In the genomic region with DNA sequence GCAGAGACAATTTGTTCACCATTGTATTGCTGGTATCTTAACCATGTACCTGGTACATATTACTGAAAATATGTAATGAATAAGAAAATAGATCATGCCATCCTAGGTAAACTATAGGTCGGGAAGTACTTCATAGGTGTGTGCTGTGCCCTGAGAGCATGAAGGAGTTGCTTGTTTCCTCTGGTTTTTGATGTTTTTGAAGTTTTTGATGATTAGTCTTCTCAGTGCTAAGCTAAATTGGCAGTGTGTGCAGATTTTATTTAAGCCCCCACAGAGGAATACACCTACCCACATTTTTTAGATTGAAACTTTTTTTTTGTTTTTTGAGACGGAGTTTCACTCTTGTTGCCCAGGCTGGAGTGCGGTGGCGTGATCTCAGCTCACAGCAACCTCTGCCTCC, we compare ENCODE assay signal across 19 cellular contexts. TPM values are rescaled to one million over a fixed set of nuclear protein-coding genes. Genes with fewer than 3 reads are reported as not detected.
A peak's percentile ranks its signal among the peaks of the same experiment; 100 is the strongest.
DNase-seq lines count a peak whose midpoint lies in the region; ATAC-seq lines count a peak whose summit lies in the region.
"Had no signal": no experiment of that assay in that cellular context is flagged by ENCODE, and none has a peak within 500 bp of the region (broad histone marks: within the 10 kb centered on the region; RNA-seq: fewer than 3 reads in every experiment).

No MANE protein-coding gene starts in this region.

- in situ Hi-C loops in HAP-1 (cut with MboI; ENCODE audit: low sequenced_read_pairs): no loop called here

- POLR2A ChIA-PET in naive thymus-derived CD4-positive, alpha-beta T cell (lab: Charles Lee): interaction anchor here (1.2 kb wide), 1 partner anchor 19 kb away, joined by 3 read pairs; no protein-coding TSS in a partner anchor

- no peak for ATAC-seq in stimulated activated naive CD8-positive, alpha-beta T cell treated with anti-CD3 and anti-CD28 coated beads, Interleukin-15, amount 100 ng/mL, for 72 hours
- ATAC-seq in stimulated activated naive CD8-positive, alpha-beta T cell treated with anti-CD3 and anti-CD28 coated beads, Interleukin-15, Interleukin-2, amounts not matched to agents 100 U/mL and 50 U/mL, for 24 hours: no peak
- ATAC-seq in naive thymus-derived CD4-positive, alpha-beta T cell: no peak
- ATAC-seq in stimulated activated memory B cell treated with anti-CD40 and anti-IgM and Interleukin-4, amounts not matched to agents 10 μg/mL and 1 μg/mL and 100 μg/mL, for 72 hours: no peak
- no peak for ATAC-seq in HG02938 (IDR thresholded peaks at IDR 0.05; ENCODE audit: unreplicated experiment)
- ATAC-seq in HG02852 (IDR thresholded peaks at IDR 0.05; ENCODE audit: unreplicated experiment): no peak
- ATAC-seq: K562 had no signal

- no peaks in the 10 kb centered on the region for H3K9me3 ChIP-seq in naive thymus-derived CD4-positive, alpha-beta T cell (ENCODE audit: control insufficient read depth in 2 of 3, low read length in 3 of 3)
- H3K9me3 ChIP-seq in HAP-1: no peaks in the 10 kb centered on the region
- H3K9me3 ChIP-seq: BE2C had no signal

- CTCF ChIA-PET in naive thymus-derived CD4-positive, alpha-beta T cell (lab: Charles Lee): no interaction called here

- H3K4me1 Mint-ChIP-seq in stimulated activated naive CD8-positive, alpha-beta T cell treated with anti-CD3 and anti-CD28 coated beads, Interleukin-15, amount 100 ng/mL, for 72 hours: peaks cover 41% of the 10 kb centered on the region
- H3K4me1 Mint-ChIP-seq in activated naive CD8-positive, alpha-beta T cell (ENCODE audit: low read depth): peaks cover 58% of the 10 kb centered on the region
- H3K4me1 Mint-ChIP-seq in naive thymus-derived CD4-positive, alpha-beta T cell: peaks cover 10 to 78% (median 62%) of the 10 kb centered on the region in 7 donors
- H3K4me1 Mint-ChIP-seq in stimulated activated memory B cell treated with anti-CD40 and anti-IgM and Interleukin-4, amounts not matched to agents 10 μg/mL and 1 μg/mL and 100 μg/mL, for 72 hours: peaks cover 46% of the 10 kb centered on the region

- no peaks in the 10 kb centered on the region for H3K36me3 ChIP-seq in naive thymus-derived CD4-positive, alpha-beta T cell (ENCODE audit: control insufficient read depth in 2 of 3, insufficient read depth in 3 of 3, low read length in 3 of 3)
- no peaks in the 10 kb centered on the region for H3K36me3 ChIP-seq in HAP-1 (replicated peaks)
- H3K36me3 ChIP-seq: BE2C had no signal

- H3K4me3 Mint-ChIP-seq in stimulated activated naive CD8-positive, alpha-beta T cell treated with anti-CD3 and anti-CD28 coated beads, Interleukin-15, amount 100 ng/mL, for 72 hours: peak overlapping the region; percentile 27 to 36
- H3K4me3 Mint-ChIP-seq in activated naive CD8-positive, alpha-beta T cell: peak overlapping the region; percentile 33
- peak overlapping the region in 5 of 10 donors; percentile 4 to 53 (median 41) for H3K4me3 Mint-ChIP-seq in naive thymus-derived CD4-positive, alpha-beta T cell
- H3K4me3 Mint-ChIP-seq in stimulated activated memory B cell treated with anti-CD40 and anti-IgM and Interleukin-4, amounts not matched to agents 10 μg/mL and 1 μg/mL and 100 μg/mL, for 72 hours: no peak overlapping the region
- H3K4me3 Mint-ChIP-seq: CD4-positive, CD25-positive, alpha-beta regulatory T cell had no signal

- no peaks in the 10 kb centered on the region for H3K36me3 Mint-ChIP-seq in activated naive CD8-positive, alpha-beta T cell
- H3K36me3 Mint-ChIP-seq in naive thymus-derived CD4-positive, alpha-beta T cell: peaks cover 0 to 8% (median 5%) of the 10 kb centered on the region in 5 donors
- H3K36me3 Mint-ChIP-seq in stimulated activated memory B cell treated with anti-CD40 and anti-IgM and Interleukin-4, amounts not matched to agents 10 μg/mL and 1 μg/mL and 100 μg/mL, for 72 hours: no peaks in the 10 kb centered on the region

- no peak overlapping the region for H3K4me3 ChIP-seq in naive thymus-derived CD4-positive, alpha-beta T cell (ENCODE audit: low read length)
- H3K4me3 ChIP-seq in HAP-1: no peak overlapping the region
- H3K4me3 ChIP-seq: K562 had no signal

- peaks cover 0 to 9% of the 10 kb centered on the region in 2 donors for H3K4me1 ChIP-seq in naive thymus-derived CD4-positive, alpha-beta T cell (ENCODE audit: control insufficient read depth in 2 of 2, insufficient read depth in 2 of 2, low read length in 2 of 2)
- H3K4me1 ChIP-seq in HAP-1: no peaks in the 10 kb centered on the region
- H3K4me1 ChIP-seq: BE2C had no signal

- H3K27me3 ChIP-seq in naive thymus-derived CD4-positive, alpha-beta T cell (ENCODE audit: control insufficient read depth in 2 of 2, insufficient read depth in 2 of 2, low read length in 2 of 2): no peaks in the 10 kb centered on the region
- no peaks in the 10 kb centered on the region for H3K27me3 ChIP-seq in HAP-1 (ENCODE audit: low read depth)
- H3K27me3 ChIP-seq: BE2C had no signal

- DNase-seq in stimulated activated naive CD8-positive, alpha-beta T cell treated with anti-CD3 and anti-CD28 coated beads, Interleukin-15, amount 100 ng/mL, for 72 hours: no peak
- no peak for DNase-seq in stimulated activated naive CD8-positive, alpha-beta T cell treated with anti-CD3 and anti-CD28 coated beads, Interleukin-15, Interleukin-2, amounts not matched to agents 100 U/mL and 50 U/mL, for 24 hours
- no peak for DNase-seq in naive thymus-derived CD4-positive, alpha-beta T cell
- DNase-seq in HAP-1 (ENCODE audit: low spot score in 2 of 2): no peak
- DNase-seq: BE2C; C1 segment of cervical spinal cord; Calu3; CD4-positive, CD25-positive, alpha-beta regulatory T cell; DMS79 treated with DMSO at 0.1 percent for 48 hours; GF-D8; GOT3; H7; IMR-90 had no signal

- peak overlapping the region in 1 of 2 donors; percentile 63 for H3K27ac Mint-ChIP-seq in stimulated activated naive CD8-positive, alpha-beta T cell treated with anti-CD3 and anti-CD28 coated beads, Interleukin-15, amount 100 ng/mL, for 72 hours
- H3K27ac Mint-ChIP-seq in activated naive CD8-positive, alpha-beta T cell: peak overlapping the region; percentile 7
- H3K27ac Mint-ChIP-seq in naive thymus-derived CD4-positive, alpha-beta T cell: peak overlapping the region in 5 of 9 donors; percentile 18 to 72 (median 36)
- peak overlapping the region; percentile 1 for H3K27ac Mint-ChIP-seq in stimulated activated memory B cell treated with anti-CD40 and anti-IgM and Interleukin-4, amounts not matched to agents 10 μg/mL and 1 μg/mL and 100 μg/mL, for 72 hours

- H3K27me3 Mint-ChIP-seq in stimulated activated naive CD8-positive, alpha-beta T cell treated with anti-CD3 and anti-CD28 coated beads, Interleukin-15, amount 100 ng/mL, for 72 hours: no peaks in the 10 kb centered on the region
- H3K27me3 Mint-ChIP-seq in activated naive CD8-positive, alpha-beta T cell: no peaks in the 10 kb centered on the region
- no peaks in the 10 kb centered on the region for H3K27me3 Mint-ChIP-seq in naive thymus-derived CD4-positive, alpha-beta T cell
- H3K27me3 Mint-ChIP-seq in stimulated activated memory B cell treated with anti-CD40 and anti-IgM and Interleukin-4, amounts not matched to agents 10 μg/mL and 1 μg/mL and 100 μg/mL, for 72 hours: no peaks in the 10 kb centered on the region
- H3K27me3 Mint-ChIP-seq: CD4-positive, CD25-positive, alpha-beta regulatory T cell had no signal

- H3K27ac ChIP-seq in naive thymus-derived CD4-positive, alpha-beta T cell (ENCODE audit: low read depth, low read length): no peak overlapping the region
- H3K27ac ChIP-seq: HL-60 had no signal

- no peaks in the 10 kb centered on the region for H3K9me3 Mint-ChIP-seq in stimulated activated naive CD8-positive, alpha-beta T cell treated with anti-CD3 and anti-CD28 coated beads, Interleukin-15, amount 100 ng/mL, for 72 hours
- H3K9me3 Mint-ChIP-seq in activated naive CD8-positive, alpha-beta T cell (ENCODE audit: low read depth): no peaks in the 10 kb centered on the region
- no peaks in the 10 kb centered on the region for H3K9me3 Mint-ChIP-seq in naive thymus-derived CD4-positive, alpha-beta T cell
- H3K9me3 Mint-ChIP-seq in stimulated activated memory B cell treated with anti-CD40 and anti-IgM and Interleukin-4, amounts not matched to agents 10 μg/mL and 1 μg/mL and 100 μg/mL, for 72 hours: no peaks in the 10 kb centered on the region
- H3K9me3 Mint-ChIP-seq: CD4-positive, CD25-positive, alpha-beta regulatory T cell had no signal

- intact Hi-C loops in naive thymus-derived CD4-positive, alpha-beta T cell (cut with micrococcal nuclease): no loop called here

RNA-seq across cellular contexts. Expression of a gene that starts 16.6 kb away (rescaled TPM):
- 10 to 100 TPM; 35.7 to 61.1 (median 52.1) TPM for total RNA-seq in naive thymus-derived CD4-positive, alpha-beta T cell
- polyA plus RNA-seq in naive thymus-derived CD4-positive, alpha-beta T cell: 10 to 100 TPM; 26.9 to 35.2 TPM

RNA-seq across cellular contexts. Expression of a gene that starts 17.4 kb away (rescaled TPM):
- 10 to 100 TPM; 11.1 to 31.0 (median 15.0) TPM for total RNA-seq in naive thymus-derived CD4-positive, alpha-beta T cell
- polyA plus RNA-seq in naive thymus-derived CD4-positive, alpha-beta T cell: 1 to 10 TPM; 1.2 to 1.8 TPM
